In the genomic region with DNA sequence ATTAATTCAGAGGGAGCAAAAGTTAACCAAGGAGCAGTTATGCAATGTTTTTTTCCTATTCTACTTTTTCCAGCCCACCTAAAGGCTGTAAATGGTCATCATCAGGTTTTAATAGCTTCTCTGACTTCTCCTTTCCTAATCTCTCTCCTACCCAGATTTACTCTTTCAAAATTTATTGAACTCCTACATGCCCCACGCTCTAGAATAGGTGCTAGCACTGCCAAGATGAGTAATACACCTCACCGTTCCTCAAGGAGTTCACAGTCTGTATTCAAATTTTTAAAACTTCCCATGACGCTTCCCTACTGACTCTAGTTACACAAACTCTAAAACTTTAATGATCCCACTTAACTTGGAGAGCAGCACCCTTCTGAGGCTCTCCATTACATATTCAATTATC, we compare ENCODE assay signal across 14 cellular contexts. TPM values are rescaled to one million over a fixed set of nuclear protein-coding genes. Genes with fewer than 3 reads are reported as not detected.
DNase-seq lines count a peak whose midpoint lies in the region; ATAC-seq and TF ChIP-seq lines count a peak whose summit lies in the region.
"Had no signal": no experiment of that assay in that cellular context is flagged by ENCODE, and none has a peak within 500 bp of the region (broad histone marks: within the 10 kb centered on the region; RNA-seq: fewer than 3 reads in every experiment).

No MANE protein-coding gene starts in this region.

- intact Hi-C loops in testis (cut with DNase I; ENCODE audit: low total_unique reads) = no loop called here

- 50 to 61% methylated on average over 3 of the region's 3 CpGs for WGBS in testis, 2 donors

- peaks cover 59% of the 10 kb centered on the region for H3K4me1 Mint-ChIP-seq in nephron

- peak overlapping the region; percentile 69 for H3K27ac ChIP-seq in SJSA1
- H3K27ac ChIP-seq in testis = peak overlapping the region; percentile 31 to 85
- H3K27ac ChIP-seq: C4-2B had no signal

- H3K9me3 ChIP-seq in SJSA1 (replicated peaks) (0 out of 2 replicates have a peak, but pooled peaks cover 5% of the 10 kb centered on the region), testis (no peaks in the 10 kb centered on the region)

- ATAC-seq in esophagus mucosa = peak; percentile 73
- ATAC-seq in GM21447 (IDR thresholded peaks at IDR 0.05; ENCODE audit: unreplicated experiment) = no peak
- ATAC-seq: activated CD4-positive, CD25-positive, alpha-beta regulatory T cell treated with anti-CD3 and anti-CD28 coated beads, Interleukin-2, amount 50 U/mL, for 24 hours; stimulated activated memory B cell treated with anti-CD40 and anti-IgM and Interleukin-4, amounts not matched to agents 10 μg/mL and 1 μg/mL and 100 μg/mL, for 72 hours had no signal

- H3K9me3 Mint-ChIP-seq in nephron = peaks cover 2% of the 10 kb centered on the region
- H3K9me3 Mint-ChIP-seq: stimulated activated memory B cell treated with anti-CD40 and anti-IgM and Interleukin-4, amounts not matched to agents 10 μg/mL and 1 μg/mL and 100 μg/mL, for 72 hours had no signal

- no peak overlapping the region for H3K4me3 ChIP-seq in SJSA1
- H3K4me3 ChIP-seq in testis = no peak overlapping the region

- H3K4me1 ChIP-seq in SJSA1 (replicated peaks) (peaks cover 58% of the 10 kb centered on the region), testis (peaks cover 10% of the 10 kb centered on the region)

- H3K36me3 ChIP-seq in SJSA1 (peaks cover 15% of the 10 kb centered on the region), testis (ENCODE audit: low read depth, missing control alignments) (no peaks in the 10 kb centered on the region)

- DNase-seq in SJSA1 (ENCODE audit: low read depth in 1 of 2, low spot score in 2 of 2) (no peak), testis (no peak), MV-4-11 (lab: John Stamatoyannopoulos, UW) (no peak)
- DNase-seq in activated CD4-positive, alpha-beta T cell treated with anti-CD3 and anti-CD28 coated beads for 4 hours = no peak
- no peak for DNase-seq in stimulated activated CD4-positive, alpha-beta T cell treated with anti-CD3 and anti-CD28 coated beads, Interleukin-1b, Interleukin-23, amount 100 ng/mL, for 48 hours
- DNase-seq: activated T-cell treated with anti-CD3 and anti-CD28 coated beads for 4 hours; effector CD4-positive, alpha-beta T cell; stimulated activated CD4-positive, alpha-beta T cell treated with anti-CD3 and anti-CD28 coated beads, Interleukin-2, amount 100 ng/mL, for 24 hours had no signal

- H3K4me3 Mint-ChIP-seq in nephron = peak overlapping the region in 1 of 3 experiments; percentile 35
- H3K4me3 Mint-ChIP-seq: stimulated activated memory B cell treated with anti-CD40 and anti-IgM and Interleukin-4, amounts not matched to agents 10 μg/mL and 1 μg/mL and 100 μg/mL, for 72 hours had no signal

- TF ChIP-seq CTCF in nephron (IDR thresholded peaks at IDR 0.05; ENCODE audit: unreplicated experiment in 3 of 3) (no peak), testis (IDR thresholded peaks at IDR 0.05) (no peak)

- no peaks in the 10 kb centered on the region for H3K27me3 ChIP-seq in SJSA1 (replicated peaks)
- H3K27me3 ChIP-seq in testis = no peaks in the 10 kb centered on the region

- peaks cover 28% of the 10 kb centered on the region for H3K36me3 Mint-ChIP-seq in nephron (ENCODE audit: low read depth)

- H3K27ac Mint-ChIP-seq in nephron = peak overlapping the region; percentile 80 to 94 (median 88)
- H3K27ac Mint-ChIP-seq: stimulated activated memory B cell treated with anti-CD40 and anti-IgM and Interleukin-4, amounts not matched to agents 10 μg/mL and 1 μg/mL and 100 μg/mL, for 72 hours had no signal

- H3K27me3 Mint-ChIP-seq in nephron (ENCODE audit: low read depth) = no peaks in the 10 kb centered on the region
- H3K27me3 Mint-ChIP-seq: stimulated activated memory B cell treated with anti-CD40 and anti-IgM and Interleukin-4, amounts not matched to agents 10 μg/mL and 1 μg/mL and 100 μg/mL, for 72 hours had no signal

- no peak for TF ChIP-seq POLR2A in testis (IDR thresholded peaks at IDR 0.05)

RNA-seq across cellular contexts. Expression of a gene that starts 51.7 kb away (rescaled TPM):
- 1.5 and 2.1 TPM in 2 replicates for total RNA-seq in SJSA1 (2014; rRNA removed; shearing (Covaris generic))
- total RNA-seq in esophagus mucosa (4.6 TPM), testis (1 to 10 TPM; 3.3 to 5.3 TPM)
- polyA plus RNA-seq in testis (ENCODE audit: insufficient read depth, low read depth, low replicate concordance) = 24.1 TPM
